10 cellular contexts compared by ENCODE assay signal in genomic region chr9:94812343-94812742, GRCh38.
DNase-seq lines count a peak whose midpoint lies in the region; ATAC-seq, FAIRE-seq and TF ChIP-seq lines count a peak whose summit lies in the region.
"Had no signal": no experiment of that assay in that cellular context is flagged by ENCODE, and none has a peak within 500 bp of the region (broad histone marks: within the 10 kb centered on the region; RNA-seq: fewer than 3 reads in every experiment).

No MANE protein-coding gene starts in this region.

- H3K9me3 Mint-ChIP-seq in nephron progenitor cell, result no peaks in the 10 kb centered on the region

- peaks cover 31% of the 10 kb centered on the region for H3K4me1 Mint-ChIP-seq in nephron progenitor cell

- H3K4me3 ChIP-seq in epithelial cell of esophagus (ENCODE audit: low read length), result no peak overlapping the region

- H3K36me3 Mint-ChIP-seq in nephron progenitor cell (ENCODE audit: low read depth), result peaks cover 39% of the 10 kb centered on the region

- H3K4me3 Mint-ChIP-seq in nephron progenitor cell, result no peak overlapping the region

- no peaks in the 10 kb centered on the region for H3K27me3 Mint-ChIP-seq in nephron progenitor cell (ENCODE audit: low read depth, poor library complexity)

- no peak for ATAC-seq in HG03097 (IDR thresholded peaks at IDR 0.05; ENCODE audit: low FRiP score, unreplicated experiment)

- FAIRE-seq in RCC 7860 (lab: Jason Lieb, UNC), result peak; percentile 83

- DNase-seq in ELR (ENCODE audit: low read depth), result peak; percentile 61
- DNase-seq in RCC 7860 (ENCODE audit: low spot score), result peak; percentile 82
- peak; percentile 81 for DNase-seq in epithelial cell of esophagus (ENCODE audit: low read depth)
- no peak for DNase-seq in nephron progenitor cell
- no peak for DNase-seq in activated CD8-positive, alpha-beta memory T cell treated with anti-CD3 and anti-CD28 coated beads for 24 hours
- no peak for DNase-seq in stimulated activated CD4-positive, alpha-beta T cell treated with anti-CD3 and anti-CD28 coated beads, Interleukin-2, amount 100 ng/mL, for 48 hours
- DNase-seq in stimulated activated CD8-positive, alpha-beta memory T cell treated with anti-CD3 and anti-CD28 coated beads, Interleukin-4, amount 100 ng/mL, for 48 hours, result no peak
- DNase-seq: activated effector memory CD4-positive, alpha-beta T cell treated with Interleukin-2 at 50 U/mL for 16 hours; H7 had no signal

- TF ChIP-seq CTCF in epithelial cell of esophagus (IDR thresholded peaks at IDR 0.05; ENCODE audit: insufficient read depth, low read depth, low read length, missing control alignments) (no peak), nephron progenitor cell (IDR thresholded peaks at IDR 0.05) (no peak)

- peak overlapping the region; percentile 41 for H3K27ac Mint-ChIP-seq in nephron progenitor cell

Comparison
In these comparisons a context has a peak if more than half of its experiments do, and no peak if none do; other contexts are left out.
1. DNase-seq: peak in ELR (single experiment), RCC 7860 (single experiment) and epithelial cell of esophagus (single experiment); none in nephron progenitor cell (single experiment), activated CD8-positive, alpha-beta memory T cell treated with anti-CD3 and anti-CD28 coated beads for 24 hours (single experiment), stimulated activated CD4-positive, alpha-beta T cell treated with anti-CD3 and anti-CD28 coated beads, Interleukin-2, amount 100 ng/mL, for 48 hours (0 of 2) and stimulated activated CD8-positive, alpha-beta memory T cell treated with anti-CD3 and anti-CD28 coated beads, Interleukin-4, amount 100 ng/mL, for 48 hours (single experiment).